Comparison of ENCODE assay signal across 8 cellular contexts in the genomic region with DNA sequence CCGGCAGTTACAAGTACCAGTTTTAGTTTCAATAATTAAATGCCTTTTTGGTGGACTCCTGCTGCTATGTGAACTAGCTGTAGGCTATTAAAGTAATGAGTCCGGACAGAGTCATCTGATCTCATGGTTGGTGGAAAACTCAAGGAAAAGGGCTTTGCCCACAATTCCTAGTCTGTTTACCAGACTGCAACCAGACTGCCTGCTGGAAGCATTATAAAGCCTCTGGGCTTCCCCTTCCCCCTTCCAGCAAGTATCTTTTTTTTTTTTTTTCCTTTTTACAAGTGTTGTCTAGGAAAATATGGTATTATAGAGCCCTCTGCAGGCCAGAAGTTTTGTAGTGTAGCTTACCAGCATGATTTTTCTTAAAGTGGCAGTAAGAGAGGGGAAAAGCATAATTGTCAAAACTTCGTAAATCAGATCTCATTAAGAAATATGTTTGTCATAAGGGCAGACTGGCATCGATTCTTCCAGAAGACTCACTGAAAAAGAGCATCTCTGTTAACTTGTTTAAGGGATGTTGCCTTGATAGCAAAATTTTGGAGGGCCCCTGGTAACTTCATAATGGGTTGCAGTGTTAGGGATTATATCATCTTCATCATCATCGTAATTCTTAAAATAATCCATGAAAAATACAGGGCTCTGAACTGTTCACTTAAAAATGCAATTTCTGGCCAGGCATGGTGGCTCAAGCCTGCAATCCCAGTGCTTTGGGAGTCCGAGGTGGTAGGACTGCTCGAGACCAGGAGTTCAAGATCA.
A peak's percentile ranks its signal among the peaks of the same experiment; 100 is the strongest.
DNase-seq lines count a peak whose midpoint lies in the region; ATAC-seq, FAIRE-seq and TF ChIP-seq lines count a peak whose summit lies in the region.

No MANE protein-coding gene starts in this region.

- DNase-seq in Ammon's horn (ENCODE audit: low spot score) = peak; percentile 76
- DNase-seq in GM18507 (ENCODE audit: extremely low spot score, insufficient read length, low read depth) = no peak
- peak; percentile 94 for DNase-seq in M059J (ENCODE audit: low read depth)
- peak; percentile 1 for DNase-seq in OCI-M2 (lab: John Stamatoyannopoulos, UW; ENCODE audit: unreplicated experiment)
- DNase-seq in colonic mucosa = peak; percentile 73
- DNase-seq in lung microvascular endothelial cell (ENCODE audit: low read depth in 2 of 2) = peak; percentile 86 to 87
- DNase-seq in posterior cingulate gyrus = no peak

- ATAC-seq in GM19467 (IDR thresholded peaks at IDR 0.05; ENCODE audit: unreplicated experiment) = no peak

- intact Hi-C loops in colonic mucosa (cut with DNase I) (loop anchor here (5.0 to 10.0 kb wide), 4 partner anchors 96 to 686 kb away; no protein-coding TSS in a partner anchor), posterior cingulate gyrus (cut with DNase I) (loop anchor here (2.0 to 10.0 kb wide), 3 partner anchors 176 to 724 kb away; partner anchors contain the start of genes HIBADH and TAX1BP1)

- H3K9me3 ChIP-seq in colonic mucosa = no peaks in the 10 kb centered on the region

- FAIRE-seq in GM18507 (lab: Jason Lieb, UNC) = peak; percentile 73

- no peaks in the 10 kb centered on the region for H3K27me3 ChIP-seq in colonic mucosa

- no peak overlapping the region for H3K27ac ChIP-seq in colonic mucosa

- no peaks in the 10 kb centered on the region for H3K36me3 ChIP-seq in colonic mucosa

- H3K9ac ChIP-seq in colonic mucosa (ENCODE audit: low read depth in 2 of 2, low read length in 2 of 2) = no peak overlapping the region

- no peak overlapping the region for H3K4me3 ChIP-seq in colonic mucosa

- no peaks in the 10 kb centered on the region for H3K4me1 ChIP-seq in colonic mucosa

- peak; percentile 40 for TF ChIP-seq CTCF in colonic mucosa (IDR thresholded peaks at IDR 0.05)

Comparison
In these comparisons a context has a peak if more than half of its experiments do, and no peak if none do; other contexts are left out.
1. DNase-seq: peak in Ammon's horn (single experiment), M059J (single experiment), OCI-M2 (single experiment), colonic mucosa (single experiment) and lung microvascular endothelial cell (2 of 2); none in GM18507 (single experiment) and posterior cingulate gyrus (0 of 10).